7 cellular contexts compared by ENCODE assay signal in genomic region chr17:5584971-5585794, GRCh38. TPM values are rescaled to one million over a fixed set of nuclear protein-coding genes. Genes with fewer than 3 reads are reported as not detected.
DNase-seq lines count a peak whose midpoint lies in the region; ATAC-seq and TF ChIP-seq lines count a peak whose summit lies in the region.

No MANE protein-coding gene starts in this region.

- TF ChIP-seq CTCF in fibroblast of villous mesenchyme (IDR thresholded peaks at IDR 0.05; ENCODE audit: insufficient read depth, low read depth, low read length) (no peak), ovary (IDR thresholded peaks at IDR 0.05) (no peak)

- 75 to 80% (median 76%) methylated on average over 14 of the region's 14 CpGs for WGBS in ovary, 3 donors

- no peak for TF ChIP-seq POLR2A in ovary (IDR thresholded peaks at IDR 0.05)

- no peaks in the 10 kb centered on the region for H3K4me1 ChIP-seq in ovary (ENCODE audit: insufficient read depth)

- no peak for TF ChIP-seq EP300 in ovary (IDR thresholded peaks at IDR 0.05)

- peak; percentile 56 for DNase-seq in H4 (ENCODE audit: low spot score)
- peak; percentile 48 to 54 for DNase-seq in SW 1271 (lab: John Stamatoyannopoulos, UW)
- peak; percentile 68 for DNase-seq in fibroblast of villous mesenchyme (ENCODE audit: low read depth)
- no peak for DNase-seq in stimulated activated naive CD8-positive, alpha-beta T cell treated with anti-CD3 and anti-CD28 coated beads, Interleukin-15, amount 100 ng/mL, for 72 hours
- DNase-seq in ovary = no peak
- DNase-seq in NCI-H2029 (lab: John Stamatoyannopoulos, UW) = no peak

- H3K27me3 Mint-ChIP-seq in stimulated activated naive CD8-positive, alpha-beta T cell treated with anti-CD3 and anti-CD28 coated beads, Interleukin-15, amount 100 ng/mL, for 72 hours = no peaks in the 10 kb centered on the region

- peaks cover 73% of the 10 kb centered on the region for H3K4me1 Mint-ChIP-seq in stimulated activated naive CD8-positive, alpha-beta T cell treated with anti-CD3 and anti-CD28 coated beads, Interleukin-15, amount 100 ng/mL, for 72 hours

- H3K27me3 ChIP-seq in ovary = no peaks in the 10 kb centered on the region

- peak overlapping the region; percentile 97 to 98 for H3K27ac Mint-ChIP-seq in stimulated activated naive CD8-positive, alpha-beta T cell treated with anti-CD3 and anti-CD28 coated beads, Interleukin-15, amount 100 ng/mL, for 72 hours

- no peak overlapping the region for H3K27ac ChIP-seq in ovary

- intact Hi-C loops in ovary (cut with DNase I) = loop anchor here in 2 of 4 donors (5.0 kb wide), 2 partner anchors 122 to 837 kb away; no protein-coding TSS in a partner anchor

- H3K9me3 ChIP-seq in ovary = no peaks in the 10 kb centered on the region

- H3K36me3 ChIP-seq in ovary = no peaks in the 10 kb centered on the region

- H3K4me3 Mint-ChIP-seq in stimulated activated naive CD8-positive, alpha-beta T cell treated with anti-CD3 and anti-CD28 coated beads, Interleukin-15, amount 100 ng/mL, for 72 hours = peak overlapping the region; percentile 98

- no peak overlapping the region for H3K4me3 ChIP-seq in fibroblast of villous mesenchyme (ENCODE audit: low read depth, low read length)
- no peak overlapping the region for H3K4me3 ChIP-seq in ovary

- no peaks in the 10 kb centered on the region for H3K9me3 Mint-ChIP-seq in stimulated activated naive CD8-positive, alpha-beta T cell treated with anti-CD3 and anti-CD28 coated beads, Interleukin-15, amount 100 ng/mL, for 72 hours

- ATAC-seq in stimulated activated naive CD8-positive, alpha-beta T cell treated with anti-CD3 and anti-CD28 coated beads, Interleukin-15, amount 100 ng/mL, for 72 hours = no peak
- ATAC-seq in GM21390 (IDR thresholded peaks at IDR 0.05; ENCODE audit: unreplicated experiment) = no peak

RNA-seq across cellular contexts. Expression of gene NLRP1, which starts 0.9 kb away (rescaled TPM):
- 11.6 and 11.7 TPM in 2 replicates for total RNA-seq in H4 (2014; rRNA removed; shearing (Covaris generic))
- 33.2 and 45.1 TPM in 2 replicates for total RNA-seq in fibroblast of villous mesenchyme
- total RNA-seq in ovary = 10 to 100 TPM; 43.7 to 75.9 (median 64.5) TPM
- polyA plus RNA-seq in ovary = 10 to 100 TPM; 29.3 to 45.4 TPM

Comparison
In these comparisons a context has a peak if more than half of its experiments do, and no peak if none do; other contexts are left out.
1. DNase-seq: peak in H4 (single experiment), SW 1271 (2 of 2) and fibroblast of villous mesenchyme (single experiment); none in stimulated activated naive CD8-positive, alpha-beta T cell treated with anti-CD3 and anti-CD28 coated beads, Interleukin-15, amount 100 ng/mL, for 72 hours (0 of 2), ovary (0 of 5) and NCI-H2029 (single experiment).